In genomic region chr17:38872671-38873385, GRCh38 we compare ENCODE assay signal across 8 cellular contexts. TPM values are rescaled to one million over a fixed set of nuclear protein-coding genes. Genes with fewer than 3 reads are reported as not detected.
DNase-seq lines count a peak whose midpoint lies in the region; ATAC-seq and TF ChIP-seq lines count a peak whose summit lies in the region.

No MANE protein-coding gene starts in this region.

- ATAC-seq in thoracic aorta (ENCODE audit: insufficient number of reproducible peaks, low FRiP score, low read depth) (no peak), GM18868 (IDR thresholded peaks at IDR 0.05; ENCODE audit: unreplicated experiment) (no peak), GM18517 (IDR thresholded peaks at IDR 0.05; ENCODE audit: unreplicated experiment) (no peak)

- H3K27me3 Mint-ChIP-seq in activated T-helper 1 cell treated with anti-CD3 and anti-CD28 coated beads, Interleukin-12 subunit alpha, Interleukin-12 subunit beta, Interleukin-2, Interleukin-4 antibody, amounts not matched to agents 30 ng/mL and 10 ng/mL and 1 ng/mL, durations not matched to agents 14 hours and 24 hours and 36 hours (ENCODE audit: insufficient read depth) = no peaks in the 10 kb centered on the region

- peak overlapping the region; percentile 95 for H3K4me3 Mint-ChIP-seq in activated T-helper 1 cell treated with anti-CD3 and anti-CD28 coated beads, Interleukin-12 subunit alpha, Interleukin-12 subunit beta, Interleukin-2, Interleukin-4 antibody, amounts not matched to agents 30 ng/mL and 10 ng/mL and 1 ng/mL, durations not matched to agents 14 hours and 24 hours and 36 hours

- H3K9me3 ChIP-seq in thoracic aorta = no peaks in the 10 kb centered on the region

- intact Hi-C loops in activated T-helper 1 cell treated with anti-CD3 and anti-CD28 coated beads, Interleukin-12 subunit alpha, Interleukin-12 subunit beta, Interleukin-2, Interleukin-4 antibody, amounts not matched to agents 30 ng/mL and 10 ng/mL and 1 ng/mL, durations not matched to agents 14 hours and 24 hours and 36 hours (cut with micrococcal nuclease) = loop anchor here (5.0 to 10.0 kb wide), 3 partner anchors 69 to 532 kb away; partner anchors contain the start of genes FBXL20 and FBXO47

- H3K27ac ChIP-seq in layer of hippocampus (ENCODE audit: low read depth, low read length) (peak overlapping the region; percentile 20), thoracic aorta (peak overlapping the region; percentile 74 to 98)

- peaks cover 71% of the 10 kb centered on the region for H3K4me1 Mint-ChIP-seq in activated T-helper 1 cell treated with anti-CD3 and anti-CD28 coated beads, Interleukin-12 subunit alpha, Interleukin-12 subunit beta, Interleukin-2, Interleukin-4 antibody, amounts not matched to agents 30 ng/mL and 10 ng/mL and 1 ng/mL, durations not matched to agents 14 hours and 24 hours and 36 hours (ENCODE audit: low read depth)

- peaks cover 55 to 71% of the 10 kb centered on the region in 2 donors for H3K4me1 ChIP-seq in thoracic aorta (ENCODE audit: control insufficient read depth in 1 of 2, low read depth in 2 of 2)

- peak; percentile 20 for DNase-seq in activated T-cell treated with anti-CD3 and anti-CD28 coated beads, Interleukin-2, amount 50 U/mL, for 1 hour
- DNase-seq in activated T-cell treated with anti-CD3 and anti-CD28 coated beads for 4 hours = no peak
- no peak for DNase-seq in activated T-helper 1 cell treated with anti-CD3 and anti-CD28 coated beads, Interleukin-12 subunit alpha, Interleukin-12 subunit beta, Interleukin-2, Interleukin-4 antibody, amounts not matched to agents 30 ng/mL and 10 ng/mL and 1 ng/mL, durations not matched to agents 14 hours and 24 hours and 36 hours (ENCODE audit: low spot score)
- DNase-seq in thoracic aorta (ENCODE audit: low spot score) = no peak
- no peak for DNase-seq in activated CD4-positive, CD25-positive, alpha-beta regulatory T cell treated with anti-CD3 and anti-CD28 coated beads, Interleukin-2, amount 50 U/mL, for 72 hours

- peaks cover 13% of the 10 kb centered on the region for H3K36me3 Mint-ChIP-seq in activated T-helper 1 cell treated with anti-CD3 and anti-CD28 coated beads, Interleukin-12 subunit alpha, Interleukin-12 subunit beta, Interleukin-2, Interleukin-4 antibody, amounts not matched to agents 30 ng/mL and 10 ng/mL and 1 ng/mL, durations not matched to agents 14 hours and 24 hours and 36 hours (ENCODE audit: low read depth)

- H3K9me3 Mint-ChIP-seq in activated T-helper 1 cell treated with anti-CD3 and anti-CD28 coated beads, Interleukin-12 subunit alpha, Interleukin-12 subunit beta, Interleukin-2, Interleukin-4 antibody, amounts not matched to agents 30 ng/mL and 10 ng/mL and 1 ng/mL, durations not matched to agents 14 hours and 24 hours and 36 hours = no peaks in the 10 kb centered on the region

- no peak for TF ChIP-seq CTCF in thoracic aorta (IDR thresholded peaks at IDR 0.05)

- H3K27ac Mint-ChIP-seq in activated T-helper 1 cell treated with anti-CD3 and anti-CD28 coated beads, Interleukin-12 subunit alpha, Interleukin-12 subunit beta, Interleukin-2, Interleukin-4 antibody, amounts not matched to agents 30 ng/mL and 10 ng/mL and 1 ng/mL, durations not matched to agents 14 hours and 24 hours and 36 hours = peak overlapping the region; percentile 94

- H3K27me3 ChIP-seq in layer of hippocampus (ENCODE audit: control insufficient read depth, insufficient read depth, low read length) (no peaks in the 10 kb centered on the region), thoracic aorta (replicated peaks; ENCODE audit: insufficient read depth) (no peaks in the 10 kb centered on the region)

- no peaks in the 10 kb centered on the region for H3K36me3 ChIP-seq in thoracic aorta

- peak overlapping the region; percentile 100 for H3K4me3 ChIP-seq in thoracic aorta

RNA-seq across cellular contexts. Expression of gene LASP1, which starts 3.0 kb away (rescaled TPM):
- total RNA-seq in activated T-helper 1 cell treated with anti-CD3 and anti-CD28 coated beads, Interleukin-12 subunit alpha, Interleukin-12 subunit beta, Interleukin-2, Interleukin-4 antibody, amounts not matched to agents 30 ng/mL and 10 ng/mL and 1 ng/mL, durations not matched to agents 14 hours and 24 hours and 36 hours = 133 and 135 TPM in 2 replicates
- 100 to 1,000 TPM in 1 of 2 donors, 10 to 100 TPM in 1; 87.2 to 219 TPM for total RNA-seq in thoracic aorta

RNA-seq across cellular contexts. Expression of gene RPL23, which starts 19.3 kb away (rescaled TPM):
- 1,847 and 1,871 TPM in 2 replicates for total RNA-seq in activated T-helper 1 cell treated with anti-CD3 and anti-CD28 coated beads, Interleukin-12 subunit alpha, Interleukin-12 subunit beta, Interleukin-2, Interleukin-4 antibody, amounts not matched to agents 30 ng/mL and 10 ng/mL and 1 ng/mL, durations not matched to agents 14 hours and 24 hours and 36 hours
- total RNA-seq in thoracic aorta = 100 to 1,000 TPM; 870 to 981 TPM

RNA-seq across cellular contexts. Expression of gene CWC25, which starts 47.7 kb away (rescaled TPM):
- 28.6 and 30.4 TPM in 2 replicates for total RNA-seq in activated T-helper 1 cell treated with anti-CD3 and anti-CD28 coated beads, Interleukin-12 subunit alpha, Interleukin-12 subunit beta, Interleukin-2, Interleukin-4 antibody, amounts not matched to agents 30 ng/mL and 10 ng/mL and 1 ng/mL, durations not matched to agents 14 hours and 24 hours and 36 hours
- total RNA-seq in thoracic aorta = 10 to 100 TPM; 28.0 to 29.1 TPM
